Comparison of ENCODE assay signal across 1 cellular context in genomic region chr10:90197766-90198165, GRCh38.
TF ChIP-seq lines count a peak whose summit lies in the region.

No MANE protein-coding gene starts in this region.

TF ChIP-seq in HCT116, 20 proteins besides CTCF, POLR2A, EP300 and RAD21 (continued from another document):
- TF ChIP-seq REST (IDR thresholded peaks at IDR 0.05; ENCODE audit: low read depth) (no peak), CBX3 (IDR thresholded peaks at IDR 0.05; ENCODE audit: low read depth) (no peak)
